In genomic region chr5:65100846-65101678, GRCh38 we compare ENCODE assay signal across 8 cellular contexts.
DNase-seq lines count a peak whose midpoint lies in the region; ATAC-seq, FAIRE-seq and TF ChIP-seq lines count a peak whose summit lies in the region.

No MANE protein-coding gene starts in this region.

- H3K4me3 Mint-ChIP-seq in activated B cell treated with CpG ODN at 0.5 μM for 24 hours = peak overlapping the region; percentile 88

- H3K9me3 ChIP-seq in pancreas = no peaks in the 10 kb centered on the region

- no peaks in the 10 kb centered on the region for H3K36me3 ChIP-seq in pancreas

- peak; percentile 77 for TF ChIP-seq CTCF in AG04449 (IDR thresholded peaks at IDR 0.05; ENCODE audit: insufficient read depth, low read length, missing control alignments)
- no peak for TF ChIP-seq CTCF in activated B cell treated with CpG ODN at 0.5 μM for 24 hours (IDR thresholded peaks at IDR 0.05)
- TF ChIP-seq CTCF in foreskin fibroblast (IDR thresholded peaks at IDR 0.05; ENCODE audit: low read depth, low read length) = peak; percentile 72
- TF ChIP-seq CTCF in pancreas (IDR thresholded peaks at IDR 0.05) = peak; percentile 28 to 65 (median 38)

- H3K4me3 ChIP-seq in AG04449 (ENCODE audit: low read depth, low read length) (no peak overlapping the region), foreskin fibroblast (ENCODE audit: low read depth in 1 of 2, low read length in 2 of 2) (no peak overlapping the region), pancreas (no peak overlapping the region)

- no peaks in the 10 kb centered on the region for H3K9me3 Mint-ChIP-seq in activated B cell treated with CpG ODN at 0.5 μM for 24 hours

- intact Hi-C loops in activated B cell treated with CpG ODN at 0.5 μM for 24 hours (cut with micrococcal nuclease) (loop anchor here (5.0 to 10.0 kb wide), 4 partner anchors 34 to 524 kb away; partner anchors contain the start of genes CENPK, PPWD1, SHLD3 and TRAPPC13), pancreas (cut with DNase I) (loop anchor here in 1 of 3 donors (5.0 kb wide), 1 partner anchor 381 kb away; the partner anchor contains the start of gene ADAMTS6)

- peak overlapping the region; percentile 51 for H3K27ac Mint-ChIP-seq in activated B cell treated with CpG ODN at 0.5 μM for 24 hours

- DNase-seq in AG04449 (ENCODE audit: low read depth, low spot score) = no peak
- peak; percentile 65 for DNase-seq in GM04504 (ENCODE audit: low read depth)
- peak; percentile 72 for DNase-seq in NCI-H146 (lab: John Stamatoyannopoulos, UW)
- no peak for DNase-seq in activated B cell treated with CpG ODN at 0.5 μM for 24 hours
- DNase-seq in foreskin fibroblast = peak; percentile 80 to 90
- DNase-seq in pancreas = peak; percentile 36 to 66 (median 59)
- no peak for DNase-seq in cerebellar nuclear complex (lab: John Stamatoyannopoulos, UW)

- WGBS in pancreas, 2 donors = 43 to 46% methylated on average over 9 of the region's 9 CpGs

- H3K36me3 Mint-ChIP-seq in activated B cell treated with CpG ODN at 0.5 μM for 24 hours (ENCODE audit: low read depth) = no peaks in the 10 kb centered on the region

- ATAC-seq in activated B cell treated with CpG ODN at 0.5 μM for 24 hours (ENCODE audit: low read depth) (no peak), pancreas (peak; percentile 53 to 78 (median 76)), HG02885 (IDR thresholded peaks at IDR 0.05; ENCODE audit: poor library complexity, unreplicated experiment) (no peak)

- peaks cover 0 to 3% (median 0%) of the 10 kb centered on the region in 3 donors for H3K4me1 ChIP-seq in pancreas

- POLR2A ChIA-PET in AG04449 (lab: Yijun Ruan, JAX) = interaction anchor here (1.3 kb wide), 1 partner anchor 382 kb away, joined by 4 read pairs; no protein-coding TSS in a partner anchor
- POLR2A ChIA-PET in activated B cell treated with CpG ODN at 0.5 μM for 24 hours (lab: Charles Lee) = interaction anchor here (1.3 kb wide), 1 partner anchor 381 kb away, joined by 4 read pairs; no protein-coding TSS in a partner anchor

- H3K27me3 Mint-ChIP-seq in activated B cell treated with CpG ODN at 0.5 μM for 24 hours = no peaks in the 10 kb centered on the region

- peaks cover 27% of the 10 kb centered on the region for H3K4me1 Mint-ChIP-seq in activated B cell treated with CpG ODN at 0.5 μM for 24 hours

- CTCF ChIA-PET in AG04449 (lab: Yijun Ruan, JAX) (interaction anchor here (0.6 to 4.4 kb wide), 23 partner anchors 11 to 383 kb away, joined by 3 to 18 read pairs (median 3); no protein-coding TSS in a partner anchor), activated B cell treated with CpG ODN at 0.5 μM for 24 hours (lab: Charles Lee) (interaction anchor here (2.5 kb wide), 1 partner anchor 382 kb away, joined by 9 read pairs; no protein-coding TSS in a partner anchor)

- no peak overlapping the region for H3K27ac ChIP-seq in pancreas

- FAIRE-seq in pancreas (lab: Jason Lieb, UNC) = no peak

- H3K27me3 ChIP-seq in pancreas = no peaks in the 10 kb centered on the region

Comparison
In these comparisons a context has a peak if more than half of its experiments do, and no peak if none do; other contexts are left out.
1. DNase-seq: peak in GM04504 (single experiment), NCI-H146 (single experiment), foreskin fibroblast (2 of 2) and pancreas (6 of 6); none in AG04449 (single experiment), activated B cell treated with CpG ODN at 0.5 μM for 24 hours (single experiment) and cerebellar nuclear complex (0 of 2).
2. ATAC-seq: peak in pancreas (4 of 4); none in activated B cell treated with CpG ODN at 0.5 μM for 24 hours (single experiment) and HG02885 (single experiment).